Comparison of ENCODE assay signal across 8 cellular contexts in genomic region chr4:140242357-140243284, GRCh38.
DNase-seq lines count a peak whose midpoint lies in the region; ATAC-seq and TF ChIP-seq lines count a peak whose summit lies in the region.

No MANE protein-coding gene starts in this region.

- no peak overlapping the region for H3K4me3 ChIP-seq in sigmoid colon
- H3K4me3 ChIP-seq in gastrocnemius medialis, result no peak overlapping the region

- H3K36me3 Mint-ChIP-seq in activated CD4-positive, alpha-beta memory T cell treated with anti-CD3 and anti-CD28 coated beads, Interleukin-2, amount 10 ng/mL, durations not matched to agents 7 days and 5 days (ENCODE audit: low read depth), result no peaks in the 10 kb centered on the region

- peak overlapping the region; percentile 41 for H3K27ac Mint-ChIP-seq in activated CD4-positive, alpha-beta memory T cell treated with anti-CD3 and anti-CD28 coated beads, Interleukin-2, amount 10 ng/mL, durations not matched to agents 7 days and 5 days

- peaks cover 31% of the 10 kb centered on the region for H3K4me1 Mint-ChIP-seq in activated CD4-positive, alpha-beta memory T cell treated with anti-CD3 and anti-CD28 coated beads, Interleukin-2, amount 10 ng/mL, durations not matched to agents 7 days and 5 days

- peaks cover 13% of the 10 kb centered on the region for H3K27me3 Mint-ChIP-seq in activated CD4-positive, alpha-beta memory T cell treated with anti-CD3 and anti-CD28 coated beads, Interleukin-2, amount 10 ng/mL, durations not matched to agents 7 days and 5 days

- H3K9me3 Mint-ChIP-seq in activated CD4-positive, alpha-beta memory T cell treated with anti-CD3 and anti-CD28 coated beads, Interleukin-2, amount 10 ng/mL, durations not matched to agents 7 days and 5 days, result no peaks in the 10 kb centered on the region

- peaks cover 0 to 41% (median 30%) of the 10 kb centered on the region in 4 donors for H3K4me1 ChIP-seq in sigmoid colon
- H3K4me1 ChIP-seq in gastrocnemius medialis, result peaks cover 31 to 33% of the 10 kb centered on the region in 2 donors

- peak; percentile 42 for DNase-seq in activated CD4-positive, alpha-beta memory T cell treated with anti-CD3 and anti-CD28 coated beads, Interleukin-2, amount 10 ng/mL, durations not matched to agents 7 days and 5 days
- DNase-seq in sigmoid colon (no peak), putamen (ENCODE audit: low spot score) (no peak), gastrocnemius medialis (no peak), dermis blood vessel endothelial cell (no peak)

- 32 to 50% methylated on average over 8 of the region's 8 CpGs for WGBS in sigmoid colon, 2 donors

- TF ChIP-seq EP300 in sigmoid colon (IDR thresholded peaks at IDR 0.05), result no peak

- no peak for TF ChIP-seq CTCF in 22Rv1 (IDR thresholded peaks at IDR 0.05)
- TF ChIP-seq CTCF in sigmoid colon (IDR thresholded peaks at IDR 0.05), result no peak
- no peak for TF ChIP-seq CTCF in gastrocnemius medialis (IDR thresholded peaks at IDR 0.05 in 4 of 5, conservative IDR thresholded peaks at IDR 0.05 in 1 of 5)

- H3K9me3 ChIP-seq in sigmoid colon, result no peaks in the 10 kb centered on the region
- H3K9me3 ChIP-seq in gastrocnemius medialis, result no peaks in the 10 kb centered on the region

- no peaks in the 10 kb centered on the region for H3K36me3 ChIP-seq in sigmoid colon
- no peaks in the 10 kb centered on the region for H3K36me3 ChIP-seq in gastrocnemius medialis

- TF ChIP-seq POLR2A in sigmoid colon (IDR thresholded peaks at IDR 0.05) (no peak), gastrocnemius medialis (IDR thresholded peaks at IDR 0.05) (no peak)

- in situ Hi-C loops in gastrocnemius medialis (cut with MboI; ENCODE audit: low sequenced_read_pairs in 4 of 4), result loop anchor here in 2 of 4 donors (5.0 to 25.0 kb wide), 2 partner anchors 90 to 230 kb away; partner anchors contain the start of gene MAML3 (in 1 of the 2)

- POLR2A ChIA-PET in activated CD4-positive, alpha-beta memory T cell treated with anti-CD3 and anti-CD28 coated beads, Interleukin-2, amount 10 ng/mL, durations not matched to agents 7 days and 5 days (lab: Charles Lee), result interaction anchor here (1.3 to 2.2 kb wide), 3 partner anchors 8 to 147 kb away, joined by 4 to 5 read pairs (median 4); no protein-coding TSS in a partner anchor

- H3K4me3 Mint-ChIP-seq in activated CD4-positive, alpha-beta memory T cell treated with anti-CD3 and anti-CD28 coated beads, Interleukin-2, amount 10 ng/mL, durations not matched to agents 7 days and 5 days, result no peak overlapping the region

- CTCF ChIA-PET in activated CD4-positive, alpha-beta memory T cell treated with anti-CD3 and anti-CD28 coated beads, Interleukin-2, amount 10 ng/mL, durations not matched to agents 7 days and 5 days (lab: Charles Lee), result interaction anchor here (1.0 to 5.1 kb wide), 3 partner anchors 9 to 230 kb away, joined by 3 to 32 read pairs (median 8); no protein-coding TSS in a partner anchor

- H3K27me3 ChIP-seq in sigmoid colon (no peaks in the 10 kb centered on the region), gastrocnemius medialis (no peaks in the 10 kb centered on the region)

- ATAC-seq in GM19324 (IDR thresholded peaks at IDR 0.05; ENCODE audit: low FRiP score, unreplicated experiment) (peak; percentile 36), HG03354 (IDR thresholded peaks at IDR 0.05; ENCODE audit: poor library complexity, severe bottlenecking, unreplicated experiment) (peak; percentile 66), gastrocnemius medialis (no peak)

- H3K27ac ChIP-seq in 22Rv1 (peak overlapping the region; percentile 79), sigmoid colon (peak overlapping the region; percentile 39 to 70 (median 66)), gastrocnemius medialis (no peak overlapping the region)

- intact Hi-C loops in sigmoid colon (cut with DNase I), result loop anchor here (2.0 kb wide), 1 partner anchor 88 kb away; the partner anchor contains the start of gene MAML3
- intact Hi-C loops in gastrocnemius medialis (cut with DNase I; ENCODE audit: low total_unique reads), result no loop called here

Comparison
In these comparisons a context has a peak if more than half of its experiments do, and no peak if none do; other contexts are left out.
1. H3K27ac ChIP-seq: peak in 22Rv1 (single experiment) and sigmoid colon (4 of 4); none in gastrocnemius medialis (0 of 4).
2. ATAC-seq: peak in GM19324 (single experiment) and HG03354 (single experiment); none in gastrocnemius medialis (0 of 2).